ENCODE assay signal across 22 cellular contexts in the genomic region with DNA sequence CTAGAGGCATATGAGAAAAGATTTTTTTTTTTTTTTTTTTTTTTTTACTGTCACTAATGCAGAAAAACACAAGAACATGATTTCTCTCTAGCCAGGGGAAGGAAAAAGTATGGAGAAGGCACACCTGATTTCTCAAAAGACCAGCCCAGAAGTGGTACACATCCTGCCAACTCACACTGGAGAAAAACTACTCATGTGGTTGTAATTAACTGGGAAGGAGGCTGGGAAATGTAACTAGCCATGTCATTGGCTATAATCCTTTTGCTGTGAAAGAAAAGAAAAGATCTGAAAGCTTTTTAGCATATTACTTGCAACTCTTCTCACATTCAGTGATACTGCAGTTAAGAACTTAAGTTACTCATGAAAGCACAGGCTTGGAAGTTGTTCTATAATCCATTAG.
"Had no signal": no experiment of that assay in that cellular context is flagged by ENCODE, and none has a peak within 500 bp of the region (broad histone marks: within the 10 kb centered on the region; RNA-seq: fewer than 3 reads in every experiment).

No MANE protein-coding gene starts in this region.

- H3K4me3 Mint-ChIP-seq: naive thymus-derived CD4-positive, alpha-beta T cell; stimulated activated memory B cell treated with anti-CD40 and anti-IgM and Interleukin-4, amounts not matched to agents 10 μg/mL and 1 μg/mL and 100 μg/mL, for 72 hours; stimulated activated naive CD8-positive, alpha-beta T cell treated with anti-CD3 and anti-CD28 coated beads, Interleukin-15, Interleukin-2, amounts not matched to agents 100 ng/mL and 50 ng/mL, for 24 hours had no signal

- ATAC-seq: esophagus mucosa; gastroesophageal sphincter; left lobe of liver; naive thymus-derived CD4-positive, alpha-beta T cell; psoas muscle; sciatic nerve; stimulated activated memory B cell treated with anti-CD40 and anti-IgM and Interleukin-4, amounts not matched to agents 10 μg/mL and 1 μg/mL and 100 μg/mL, for 72 hours had no signal

- H3K4me3 ChIP-seq: dorsolateral prefrontal cortex, gastroesophageal sphincter, psoas muscle, spleen, tibial artery, upper lobe of left lung, uterus had no signal

- H3K4me1 ChIP-seq: gastroesophageal sphincter, psoas muscle, spleen, tibial artery, uterus had no signal

- DNase-seq: cortex of kidney; dorsolateral prefrontal cortex; effector CD8-positive, alpha-beta T cell; glutamatergic neuron; islet precursor cell; mammary epithelial cell; naive thymus-derived CD4-positive, alpha-beta T cell; psoas muscle; spleen; stimulated activated CD4-positive, alpha-beta T cell treated with anti-CD3 and anti-CD28 coated beads, Interleukin-15, amount 100 ng/mL, for 24 hours; stimulated activated CD4-positive, alpha-beta T cell treated with anti-CD3 and anti-CD28 coated beads, Interleukin-1b, Interleukin-23, amount 100 ng/mL, for 48 hours; stimulated activated CD4-positive, alpha-beta T cell treated with anti-CD3 and anti-CD28 coated beads, Interleukin-4, amount 100 ng/mL, for 24 hours; tibial artery; upper lobe of left lung; uterus had no signal

- H3K27ac ChIP-seq: dorsolateral prefrontal cortex, gastroesophageal sphincter, neutrophil, psoas muscle, spleen, tibial artery, upper lobe of left lung, uterus had no signal

- H3K9me3 ChIP-seq: neutrophil, psoas muscle had no signal

- H3K4me1 Mint-ChIP-seq: naive thymus-derived CD4-positive, alpha-beta T cell; stimulated activated memory B cell treated with anti-CD40 and anti-IgM and Interleukin-4, amounts not matched to agents 10 μg/mL and 1 μg/mL and 100 μg/mL, for 72 hours had no signal

- H3K36me3 ChIP-seq: gastroesophageal sphincter, neutrophil, spleen, tibial artery, upper lobe of left lung, uterus had no signal

- H3K27me3 Mint-ChIP-seq: stimulated activated memory B cell treated with anti-CD40 and anti-IgM and Interleukin-4, amounts not matched to agents 10 μg/mL and 1 μg/mL and 100 μg/mL, for 72 hours; stimulated activated naive CD8-positive, alpha-beta T cell treated with anti-CD3 and anti-CD28 coated beads, Interleukin-15, Interleukin-2, amounts not matched to agents 100 ng/mL and 50 ng/mL, for 24 hours had no signal

- H3K27ac Mint-ChIP-seq: naive thymus-derived CD4-positive, alpha-beta T cell; stimulated activated memory B cell treated with anti-CD40 and anti-IgM and Interleukin-4, amounts not matched to agents 10 μg/mL and 1 μg/mL and 100 μg/mL, for 72 hours; stimulated activated naive CD8-positive, alpha-beta T cell treated with anti-CD3 and anti-CD28 coated beads, Interleukin-15, Interleukin-2, amounts not matched to agents 100 ng/mL and 50 ng/mL, for 24 hours had no signal

- H3K27me3 ChIP-seq: dorsolateral prefrontal cortex, gastroesophageal sphincter, neutrophil, spleen, tibial artery, upper lobe of left lung, uterus had no signal
